In genomic region chr2:176139621-176140020, GRCh38 we compare ENCODE assay signal across 18 cellular contexts. TPM values are rescaled to one million over a fixed set of nuclear protein-coding genes. Genes with fewer than 3 reads are reported as not detected.
DNase-seq lines count a peak whose midpoint lies in the region; ATAC-seq and TF ChIP-seq lines count a peak whose summit lies in the region.
"Had no signal": no experiment of that assay in that cellular context is flagged by ENCODE, and none has a peak within 500 bp of the region (broad histone marks: within the 10 kb centered on the region; RNA-seq: fewer than 3 reads in every experiment).

No MANE protein-coding gene starts in this region.

- H3K9me3 ChIP-seq in A673 (ENCODE audit: low read depth, low read length, poor library complexity, severe bottlenecking) (no peaks in the 10 kb centered on the region), esophagus squamous epithelium (no peaks in the 10 kb centered on the region), ovary (no peaks in the 10 kb centered on the region)
- H3K9me3 ChIP-seq: heart left ventricle had no signal

- H3K27ac ChIP-seq in A673 (ENCODE audit: low read depth, low read length, poor library complexity, severe bottlenecking) (peak overlapping the region; percentile 98), esophagus squamous epithelium (peak overlapping the region in 3 of 4 donors; percentile 61 to 66 (median 62)), ovary (peak overlapping the region; percentile 80 to 99)
- H3K27ac ChIP-seq: brain microvascular endothelial cell, C4-2B had no signal

- CTCF ChIA-PET in A673 (lab: Charles Lee), result interaction anchor here (0.6 to 4.2 kb wide), 13 partner anchors 10 to 1009 kb away, joined by 3 to 35 read pairs (median 5); no protein-coding TSS in a partner anchor

- no peaks in the 10 kb centered on the region for H3K27me3 ChIP-seq in A673 (replicated peaks; ENCODE audit: insufficient read depth, low read depth, low read length, poor library complexity)
- peaks cover 96% of the 10 kb centered on the region for H3K27me3 ChIP-seq in H7 (ENCODE audit: control insufficient read depth, insufficient read depth, low read length)
- peaks cover 13 to 100% (median 34%) of the 10 kb centered on the region in 4 donors for H3K27me3 ChIP-seq in esophagus squamous epithelium
- H3K27me3 ChIP-seq in ovary, result no peaks in the 10 kb centered on the region

- intact Hi-C loops in A673 (cut with micrococcal nuclease; ENCODE audit: unreplicated experiment), result loop anchor here (2.0 to 5.0 kb wide), 3 partner anchors 315 to 678 kb away; no protein-coding TSS in a partner anchor
- intact Hi-C loops in esophagus squamous epithelium (cut with DNase I), result loop anchor here (5.0 to 10.0 kb wide), 3 partner anchors 315 to 498 kb away; no protein-coding TSS in a partner anchor
- intact Hi-C loops in ovary (cut with DNase I), result loop anchor here (2.0 to 10.0 kb wide), 7 partner anchors 125 to 1125 kb away; partner anchors contain the start of genes MTX2 (in 1 of the 4) and NFE2L2 (in 1 of the 4)

- TF ChIP-seq POLR2A in esophagus squamous epithelium (IDR thresholded peaks at IDR 0.05) (no peak), ovary (IDR thresholded peaks at IDR 0.05) (peak; percentile 42)

- no peak for ATAC-seq in GM18517 (IDR thresholded peaks at IDR 0.05; ENCODE audit: unreplicated experiment)

- H3K4me3 ChIP-seq in A673 (ENCODE audit: low read depth, low read length, poor library complexity, severe bottlenecking), result peak overlapping the region; percentile 85
- H3K4me3 ChIP-seq in H7 (ENCODE audit: insufficient read depth, low read depth, low read length), result no peak overlapping the region
- peak overlapping the region in 3 of 4 donors; percentile 4 to 63 (median 49) for H3K4me3 ChIP-seq in esophagus squamous epithelium
- H3K4me3 ChIP-seq in ovary, result peak overlapping the region; percentile 53

- TF ChIP-seq CTCF in A673 (conservative IDR thresholded peaks at IDR 0.05; ENCODE audit: low read depth, low read length) (no peak), esophagus squamous epithelium (IDR thresholded peaks at IDR 0.05) (no peak), ovary (IDR thresholded peaks at IDR 0.05) (no peak)

- no peak for TF ChIP-seq EP300 in ovary (IDR thresholded peaks at IDR 0.05)

- 16 to 27% methylated on average over 8 to 9 of the region's 25 CpGs for WGBS in esophagus squamous epithelium, 2 donors
- 1 to 3% (median 2%) methylated on average over 25 of the region's 25 CpGs for WGBS in ovary, 3 donors

- POLR2A ChIA-PET in A673 (lab: Charles Lee; ENCODE audit: low non-redundant PET), result interaction anchor here (0.5 to 0.7 kb wide), 4 partner anchors 8 to 539 kb away, joined by 3 to 8 read pairs (median 6); no protein-coding TSS in a partner anchor

- BruUV-seq in A673 (replicated peaks; lab: Mats Ljungman, UMichigan), result no TSS peak

- H3K36me3 ChIP-seq in A673 (ENCODE audit: insufficient read depth, low read length, poor library complexity, severe bottlenecking), result peaks cover 11% of the 10 kb centered on the region
- no peaks in the 10 kb centered on the region for H3K36me3 ChIP-seq in H7 (replicated peaks; ENCODE audit: control insufficient read depth, insufficient read depth, low read length)
- no peaks in the 10 kb centered on the region for H3K36me3 ChIP-seq in esophagus squamous epithelium
- H3K36me3 ChIP-seq in ovary, result no peaks in the 10 kb centered on the region
- H3K36me3 ChIP-seq: brain microvascular endothelial cell, heart left ventricle had no signal

- DNase-seq in A673 (ENCODE audit: low spot score) (peak; percentile 55), H7 (peak; percentile 54), esophagus squamous epithelium (lab: John Stamatoyannopoulos, UW) (no peak), ovary (peak; percentile 58 to 69 (median 59)), NCI-H2196 (lab: John Stamatoyannopoulos, UW; ENCODE audit: unreplicated experiment) (no peak), hippocampal formation (lab: John Stamatoyannopoulos, UW) (no peak), superior temporal gyrus (ENCODE audit: extremely low spot score) (no peak)
- DNase-seq: activated T-cell treated with anti-CD3 and anti-CD28 coated beads, Interleukin-2, amount 50 U/mL, for 72 hours; brain microvascular endothelial cell; heart left ventricle; HFFc6; left ventricle myocardium superior; NCI-H226; occipital lobe; OCI-M1; T-cell had no signal

- H3K4me1 ChIP-seq in A673 (ENCODE audit: insufficient read depth, low read length, poor library complexity, severe bottlenecking), result peaks cover 34% of the 10 kb centered on the region
- H3K4me1 ChIP-seq in esophagus squamous epithelium, result peaks cover 0 to 34% (median 9%) of the 10 kb centered on the region in 3 donors
- H3K4me1 ChIP-seq in ovary (ENCODE audit: insufficient read depth), result peaks cover 12% of the 10 kb centered on the region

RNA-seq across cellular contexts. Expression of gene HOXD8, which starts 10.1 kb away (rescaled TPM):
- total RNA-seq in A673 (2021) (56.8 and 61.9 TPM in 2 replicates), esophagus squamous epithelium (1 to 10 TPM in 3 of 4 donors, not detected in 1; 1.2 to 4.6 (median 1.2) TPM), ovary (10 to 100 TPM; 29.2 to 46.8 (median 33.1) TPM)
- total RNA-seq in H7 (2014; rRNA removed; shearing (Covaris generic)), result not detected in 2 replicates
- polyA plus RNA-seq in ovary, result 10 to 100 TPM; 36.9 to 50.6 TPM
- total RNA-seq: activated T-cell treated with anti-CD3 and anti-CD28 coated beads, Interleukin-2, amount 50 U/mL, for 72 hours; occipital lobe; T-cell had no signal

RNA-seq across cellular contexts. Expression of gene HOXD4, which starts 11.7 kb away (rescaled TPM):
- total RNA-seq in A673 (2021) (30.8 and 34.3 TPM in 2 replicates), esophagus squamous epithelium (1 to 10 TPM in 1 of 4 donors, under 1 TPM in 1, not detected in 2; 0.31 to 2.5 TPM), ovary (10 to 100 TPM in 6 of 7 donors, 1 to 10 TPM in 1; 6.2 to 16.5 (median 12.7) TPM)
- not detected in 2 replicates for total RNA-seq in H7 (2014; rRNA removed; shearing (Covaris generic))
- polyA plus RNA-seq in ovary, result 10 to 100 TPM in 1 of 2 donors, 1 to 10 TPM in 1; 8.3 to 11.0 TPM
- total RNA-seq: activated T-cell treated with anti-CD3 and anti-CD28 coated beads, Interleukin-2, amount 50 U/mL, for 72 hours; occipital lobe; T-cell had no signal

RNA-seq across cellular contexts. Expression of gene HOXD9, which starts 17.1 kb away (rescaled TPM):
- total RNA-seq in A673 (2021), result 63.0 and 64.9 TPM in 2 replicates
- total RNA-seq in H7 (2014; rRNA removed; shearing (Covaris generic)), result 0.10 TPM in 1 of 2 replicates, not detected in the other
- total RNA-seq in esophagus squamous epithelium, result 1 to 10 TPM in 1 of 4 donors, under 1 TPM in 1, not detected in 2; 0.61 to 3.4 TPM
- 10 to 100 TPM in 6 of 7 donors, 1 to 10 TPM in 1; 9.7 to 20.6 (median 12.8) TPM for total RNA-seq in ovary
- polyA plus RNA-seq in ovary, result 10 to 100 TPM; 11.7 to 13.0 TPM
- total RNA-seq: activated T-cell treated with anti-CD3 and anti-CD28 coated beads, Interleukin-2, amount 50 U/mL, for 72 hours; left ventricle myocardium superior; occipital lobe had no signal

RNA-seq across cellular contexts. Expression of gene HOXD3, which starts 17.5 kb away (rescaled TPM):
- total RNA-seq in A673 (2021) (41.3 and 53.0 TPM in 2 replicates), esophagus squamous epithelium (1 to 10 TPM in 2 of 4 donors, under 1 TPM in 1, not detected in 1; 0.40 to 2.9 (median 1.5) TPM), ovary (10 to 100 TPM; 12.5 to 18.7 (median 16.5) TPM)
- not detected in 2 replicates for total RNA-seq in H7 (2014; rRNA removed; shearing (Covaris generic))
- polyA plus RNA-seq in ovary, result 10 to 100 TPM in 1 of 2 donors, 1 to 10 TPM in 1; 6.7 to 10.1 TPM
- total RNA-seq: activated T-cell treated with anti-CD3 and anti-CD28 coated beads, Interleukin-2, amount 50 U/mL, for 72 hours; occipital lobe had no signal

RNA-seq across cellular contexts. Expression of gene HOXD10, which starts 23.0 kb away (rescaled TPM):
- total RNA-seq in A673 (2021) (88.6 and 98.3 TPM in 2 replicates), esophagus squamous epithelium (under 1 TPM in 2 of 4 donors, not detected in 2; 0.22 to 0.38 TPM), ovary (1 to 10 TPM in 4 of 7 donors, under 1 TPM in 3; 0.38 to 3.2 (median 1.0) TPM)
- 0.03 TPM in 1 of 2 replicates, not detected in the other for total RNA-seq in H7 (2014; rRNA removed; shearing (Covaris generic))
- polyA plus RNA-seq in ovary, result 1 to 10 TPM; 1.1 to 8.1 TPM
- total RNA-seq: activated T-cell treated with anti-CD3 and anti-CD28 coated beads, Interleukin-2, amount 50 U/mL, for 72 hours; left ventricle myocardium superior; occipital lobe; T-cell had no signal

Comparison
In these comparisons a context has a peak if more than half of its experiments do, and no peak if none do; other contexts are left out.
1. DNase-seq: peak in A673 (single experiment), H7 (single experiment) and ovary (5 of 5); none in esophagus squamous epithelium (single experiment), NCI-H2196 (single experiment), hippocampal formation (0 of 2) and superior temporal gyrus (single experiment).
2. RNA of gene HOXD8, which starts 10.1 kb away (total RNA-seq): 56.8 to 61.9 TPM in A673 and 29.2 to 46.8 TPM in ovary; 1.2 to 4.6 TPM in esophagus squamous epithelium and not detected in H7; every median in the first group is over 4 times any median in the second.
3. Peak in every context shown above with its lines, with median percentiles within 50 percentile points of each other: H3K27ac ChIP-seq.